ENCODE assay signal across 31 cellular contexts in the genomic region with DNA sequence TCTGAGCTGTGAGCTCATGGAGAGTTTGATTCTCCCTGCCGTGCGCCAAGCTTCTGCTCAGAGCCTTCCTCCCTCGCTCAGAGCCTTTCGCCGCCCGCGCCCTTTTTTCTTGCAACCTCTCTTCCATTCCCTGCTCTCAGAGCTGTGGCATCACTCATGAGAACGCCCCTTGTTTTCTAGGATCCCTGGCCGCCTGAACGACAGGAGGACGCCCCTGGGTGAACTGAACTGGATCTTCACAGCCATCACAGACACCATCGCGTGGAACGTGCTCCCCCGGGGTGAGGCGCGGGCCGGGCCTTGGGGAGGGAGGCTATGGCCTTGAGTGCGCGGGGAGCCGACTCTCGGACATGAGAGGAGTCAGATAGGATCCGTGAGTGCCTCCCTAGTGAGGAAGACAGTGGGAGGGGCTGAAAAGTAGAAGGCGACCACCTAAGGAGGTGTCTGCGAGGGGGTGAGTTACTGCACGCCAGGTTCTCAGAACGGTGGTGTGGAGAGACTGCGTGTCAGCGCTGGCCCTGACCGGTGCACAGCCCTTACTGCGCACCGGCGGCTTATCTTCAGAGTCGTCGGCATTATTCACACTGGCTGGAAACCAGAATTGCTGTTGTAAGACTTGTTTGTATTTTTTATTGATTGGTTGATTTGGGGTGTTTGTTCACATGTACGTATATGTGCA.
DNase-seq lines count a peak whose midpoint lies in the region; ATAC-seq, FAIRE-seq and TF ChIP-seq lines count a peak whose summit lies in the region.
"Had no signal": no experiment of that assay in that cellular context is flagged by ENCODE, and none has a peak within 500 bp of the region (broad histone marks: within the 10 kb centered on the region; RNA-seq: fewer than 3 reads in every experiment).

No MANE protein-coding gene starts in this region.

- H3K27me3 ChIP-seq in GM23338 (ENCODE audit: insufficient read depth) (no peaks in the 10 kb centered on the region), K562 (ENCODE audit: control insufficient read depth in 2 of 2, insufficient read depth in 2 of 2, low read length in 2 of 2) (no peaks in the 10 kb centered on the region), trophoblast cell (ENCODE audit: insufficient read depth, low read length) (no peaks in the 10 kb centered on the region)
- H3K27me3 ChIP-seq: cardiac muscle cell, gastrocnemius medialis, Peyer's patch, SJSA1, stomach, tibial nerve had no signal

- H4K20me1 ChIP-seq in GM23338 (replicated peaks; ENCODE audit: insufficient read depth): no peaks in the 10 kb centered on the region; the same call in 1 of the 2 replicates
- 0 out of 2 replicates have a peak, but pooled peaks cover 3% of the 10 kb centered on the region for H4K20me1 ChIP-seq in K562 (replicated peaks; ENCODE audit: control insufficient read depth, insufficient read depth, low read length)

- no peak overlapping the region for H4K91ac ChIP-seq in trophoblast cell (ENCODE audit: low read depth, low read length)

- no peak overlapping the region for H3K4me3 ChIP-seq in GM23338
- no peak overlapping the region for H3K4me3 ChIP-seq in K562
- no peak overlapping the region for H3K4me3 ChIP-seq in trophoblast cell (ENCODE audit: low read depth, low read length)
- H3K4me3 ChIP-seq: cardiac muscle cell, gastrocnemius medialis, mucosa of descending colon, Peyer's patch, SJSA1, stomach, tibial nerve had no signal

- H2BK120ac ChIP-seq in trophoblast cell (ENCODE audit: insufficient read depth, low read length, poor library complexity): no peak overlapping the region

- H3K9me3 ChIP-seq in K562 (replicated peaks; ENCODE audit: control insufficient read depth, insufficient read depth, low read depth, low read length) (no peaks in the 10 kb centered on the region), trophoblast cell (ENCODE audit: insufficient read depth, low read depth, low read length) (peaks cover 7% of the 10 kb centered on the region)
- H3K9me3 ChIP-seq: gastrocnemius medialis, mucosa of descending colon, Peyer's patch, SJSA1, stomach, tibial nerve had no signal

- no peak overlapping the region for H2BK12ac ChIP-seq in trophoblast cell (ENCODE audit: low read length)

- POLR2A ChIA-PET in K562 (lab: Yijun Ruan, JAX): no interaction called here

- DNase-seq in T-helper 2 cell treated with Interferon-gamma antibody and Interleukin-4, amounts not matched to agents 5 μg/mL and 100 μg/mL, for 36 hours (ENCODE audit: low spot score): no peak
- DNase-seq in T-helper 2 cell: no peak
- DNase-seq in GM23338 (ENCODE audit: low spot score): no peak
- no peak for DNase-seq in K562 (ENCODE audit: extremely low read depth in 1 of 4, low spot score in 3 of 4)
- DNase-seq in trophoblast cell: no peak
- DNase-seq in activated CD4-positive, CD25-positive, alpha-beta regulatory T cell (lab: John Stamatoyannopoulos, UW): no peak
- DNase-seq: 8988T; activated CD4-positive, alpha-beta T cell treated with anti-CD3 and anti-CD28 coated beads, Interleukin-2, amount 50 U/mL, for 1 hour; activated gamma-delta T cell treated with Interleukin-2 at 50 U/mL for 16 hours; DMS 273 treated with DMSO at 0.1 percent for 48 hours; endodermal cell; GOT3; hippocampal formation; Kasumi-1; left ventricle myocardium superior; NCI-H187; NCI-H526 treated with DMSO at 0.1 percent for 48 hours; stomach had no signal

- ATAC-seq in GM23338 (no peak), K562 (no peak), GM19452 (IDR thresholded peaks at IDR 0.05; ENCODE audit: unreplicated experiment) (no peak), HG02759 (IDR thresholded peaks at IDR 0.05; ENCODE audit: unreplicated experiment) (no peak)
- ATAC-seq: gastrocnemius medialis, left ventricle myocardium superior, mucosa of descending colon had no signal

- peaks cover 2% of the 10 kb centered on the region for H3K9me1 ChIP-seq in K562 (ENCODE audit: control insufficient read depth, insufficient read depth, low read length)

- in situ Hi-C loops in K562 (cut with MboI): no loop called here

- H3K9me2 ChIP-seq in GM23338 (ENCODE audit: insufficient read depth): no peaks in the 10 kb centered on the region

- H3K27ac ChIP-seq in GM23338 (ENCODE audit: low read depth): no peak overlapping the region
- H3K27ac ChIP-seq in K562 (ENCODE audit: extremely low read depth, low read depth, low read length): no peak overlapping the region
- no peak overlapping the region for H3K27ac ChIP-seq in trophoblast cell (ENCODE audit: low read depth, low read length)
- H3K27ac ChIP-seq: cardiac muscle cell, gastrocnemius medialis, Peyer's patch, SJSA1, stomach, tibial nerve had no signal

- no peak overlapping the region for H2AK5ac ChIP-seq in trophoblast cell (ENCODE audit: low read length)

- peaks cover 53% of the 10 kb centered on the region for H3K4me1 Mint-ChIP-seq in T-helper 2 cell treated with Interferon-gamma antibody and Interleukin-4, amounts not matched to agents 5 μg/mL and 100 μg/mL, for 36 hours (ENCODE audit: low read depth)
- H3K4me1 Mint-ChIP-seq in GM23338: peaks cover 29% of the 10 kb centered on the region

- peaks cover 61% of the 10 kb centered on the region for H3K36me3 Mint-ChIP-seq in T-helper 2 cell treated with Interferon-gamma antibody and Interleukin-4, amounts not matched to agents 5 μg/mL and 100 μg/mL, for 36 hours (ENCODE audit: low read depth)
- H3K36me3 Mint-ChIP-seq in GM23338 (ENCODE audit: low read depth): peaks cover 16% of the 10 kb centered on the region

- BruUV-seq in K562 (replicated peaks; lab: Mats Ljungman, UMichigan): no TSS peak

- no peak overlapping the region for H2BK5ac ChIP-seq in trophoblast cell (ENCODE audit: low read depth, low read length, poor library complexity)

- H4K8ac ChIP-seq in trophoblast cell (ENCODE audit: low read depth, low read length): no peak overlapping the region

- H3K4me3 Mint-ChIP-seq in T-helper 2 cell treated with Interferon-gamma antibody and Interleukin-4, amounts not matched to agents 5 μg/mL and 100 μg/mL, for 36 hours: no peak overlapping the region
- H3K4me3 Mint-ChIP-seq in GM23338: no peak overlapping the region
- H3K4me3 Mint-ChIP-seq: CD4-positive, alpha-beta T cell; endodermal cell; neural crest cell had no signal

- no peak overlapping the region for H3K18ac ChIP-seq in trophoblast cell (ENCODE audit: low read length)

- peak overlapping the region; percentile 5 for H3K14ac ChIP-seq in trophoblast cell (ENCODE audit: low read length)

- 96% methylated on average over 31 of the region's 36 CpGs for WGBS in K562 (ENCODE audit: insufficient coverage, low coverage, missing lambda C conversion rate)
- no CpG with 5 or more reads among the region's 36 CpGs for WGBS in trophoblast cell (ENCODE audit: extremely low coverage, insufficient coverage, insufficient read length)

- H3K27ac Mint-ChIP-seq in T-helper 2 cell treated with Interferon-gamma antibody and Interleukin-4, amounts not matched to agents 5 μg/mL and 100 μg/mL, for 36 hours: peak overlapping the region; percentile 33
- H3K27ac Mint-ChIP-seq in GM23338: 0 out of 2 replicates have a peak overlapping the region, but pooled peaks have one; percentile 72
- H3K27ac Mint-ChIP-seq: CD4-positive, alpha-beta T cell; endodermal cell had no signal

- TF ChIP-seq EP300 in K562 (IDR thresholded peaks at IDR 0.05; ENCODE audit: low read length): no peak

- no peak overlapping the region for H4K12ac ChIP-seq in trophoblast cell (ENCODE audit: low read depth, low read length)

- H2AFZ ChIP-seq in GM23338 (no peak overlapping the region), K562 (ENCODE audit: low read depth, low read length) (no peak overlapping the region), trophoblast cell (ENCODE audit: insufficient read depth, low read length, poor library complexity) (no peak overlapping the region)

- H3K9ac ChIP-seq in K562 (ENCODE audit: insufficient read depth in 1 of 2, low read depth in 2 of 2, low read length in 2 of 2): no peak overlapping the region
- no peak overlapping the region for H3K9ac ChIP-seq in trophoblast cell (ENCODE audit: low read length)

- intact Hi-C loops in K562 (cut with micrococcal nuclease): no loop called here

- TF ChIP-seq POLR2A in K562 (conservative IDR thresholded peaks at IDR 0.05): no peak

- no peaks in the 10 kb centered on the region for H3K9me3 Mint-ChIP-seq in T-helper 2 cell treated with Interferon-gamma antibody and Interleukin-4, amounts not matched to agents 5 μg/mL and 100 μg/mL, for 36 hours
- H3K9me3 Mint-ChIP-seq in GM23338: no peaks in the 10 kb centered on the region
- H3K9me3 Mint-ChIP-seq: CD4-positive, alpha-beta T cell; endodermal cell; neural crest cell had no signal

- no peak overlapping the region for H3K23ac ChIP-seq in trophoblast cell (ENCODE audit: low read length)

- no peaks in the 10 kb centered on the region for H3K27me3 Mint-ChIP-seq in T-helper 2 cell treated with Interferon-gamma antibody and Interleukin-4, amounts not matched to agents 5 μg/mL and 100 μg/mL, for 36 hours (ENCODE audit: low read depth)
- H3K27me3 Mint-ChIP-seq in GM23338 (ENCODE audit: insufficient read depth, low read depth, poor library complexity): peaks cover 12% of the 10 kb centered on the region
- H3K27me3 Mint-ChIP-seq: CD4-positive, alpha-beta T cell; progenitor cell of endocrine pancreas had no signal

- H3K4me2 ChIP-seq in GM23338: no peak overlapping the region
- H3K4me2 ChIP-seq in K562 (ENCODE audit: insufficient read depth, low read length): no peak overlapping the region
- no peak overlapping the region for H3K4me2 ChIP-seq in trophoblast cell (ENCODE audit: low read length)

- no peak for TF ChIP-seq RAD21 in K562 (CRISPR knock-in tag; conservative IDR thresholded peaks at IDR 0.05 in 1 of 2, IDR thresholded peaks at IDR 0.05 in 1 of 2)

- H3K4ac ChIP-seq in trophoblast cell (ENCODE audit: low read depth, low read length): no peak overlapping the region

- H3F3A ChIP-seq in GM23338 (replicated peaks; ENCODE audit: low read depth): 0 out of 2 replicates have a peak, but pooled peaks cover 6% of the 10 kb centered on the region

- TF ChIP-seq CTCF in GM23338 (conservative IDR thresholded peaks at IDR 0.05; ENCODE audit: low read depth in 2 of 2) (no peak), K562 (IDR thresholded peaks at IDR 0.05 in 2 of 3, conservative IDR thresholded peaks at IDR 0.05 in 1 of 3; ENCODE audit: insufficient read depth in 2 of 3, low read depth in 1 of 3, low read length in 3 of 3) (no peak)

- CTCF ChIA-PET in K562 (lab: Yijun Ruan, JAX; ENCODE audit: low intra/inter-chr PET ratio): no interaction called here

- H3K4me1 ChIP-seq in GM23338 (ENCODE audit: insufficient read depth) (peaks cover 1% of the 10 kb centered on the region; the same call in 1 of the 2 replicates), K562 (replicated peaks in 1 of 2; ENCODE audit: control insufficient read depth in 2 of 2, insufficient read depth in 2 of 2, low read length in 2 of 2) (peaks cover 0 to 12% of the 10 kb centered on the region in 2 experiments; a peak in 2 of 5 replicates), trophoblast cell (ENCODE audit: control insufficient read depth in 1 of 2, insufficient read depth in 2 of 2, low read length in 2 of 2) (peaks cover 12 to 17% of the 10 kb centered on the region in 2 experiments)
- H3K4me1 ChIP-seq: Peyer's patch, stomach, tibial nerve had no signal

- H3K36me3 ChIP-seq in GM23338 (ENCODE audit: insufficient read depth) (no peaks in the 10 kb centered on the region), K562 (ENCODE audit: control insufficient read depth, insufficient read depth, low read length) (peaks cover 41% of the 10 kb centered on the region; the same call in 2 of the 3 replicates), trophoblast cell (ENCODE audit: control insufficient read depth in 1 of 2, insufficient read depth in 2 of 2, low read length in 2 of 2) (peaks cover 3 to 4% of the 10 kb centered on the region in 2 experiments)

- H3K79me1 ChIP-seq in trophoblast cell (ENCODE audit: low read length): no peaks in the 10 kb centered on the region

- no peak for FAIRE-seq in K562 (lab: Jason Lieb, UNC)
- FAIRE-seq: G401.6, GM18507 had no signal

- H3K79me2 ChIP-seq in GM23338 (replicated peaks; ENCODE audit: insufficient read depth): no peaks in the 10 kb centered on the region
- H3K79me2 ChIP-seq in K562 (ENCODE audit: control insufficient read depth, insufficient read depth, low read length): no peaks in the 10 kb centered on the region
- H3K79me2 ChIP-seq in trophoblast cell (ENCODE audit: control insufficient read depth, insufficient read depth, low read length, poor library complexity): no peaks in the 10 kb centered on the region
